24 cellular contexts compared by ENCODE assay signal in genomic region chr2:74671479-74671878, GRCh38. TPM values are rescaled to one million over a fixed set of nuclear protein-coding genes. Genes with fewer than 3 reads are reported as not detected.
DNase-seq lines count a peak whose midpoint lies in the region; ATAC-seq and TF ChIP-seq lines count a peak whose summit lies in the region.
"Had no signal": no experiment of that assay in that cellular context is flagged by ENCODE, and none has a peak within 500 bp of the region (broad histone marks: within the 10 kb centered on the region; RNA-seq: fewer than 3 reads in every experiment).

No MANE protein-coding gene starts in this region.

- no peaks in the 10 kb centered on the region for H4K20me1 ChIP-seq in osteoblast (ENCODE audit: insufficient read depth, low read length)

- TF ChIP-seq CTCF in epithelial cell of esophagus (IDR thresholded peaks at IDR 0.05; ENCODE audit: insufficient read depth, low read depth, low read length, missing control alignments) (no peak), osteoblast (IDR thresholded peaks at IDR 0.05; ENCODE audit: extremely low read depth, low read depth, low read length) (no peak), psoas muscle (IDR thresholded peaks at IDR 0.05) (no peak)

- H3K36me3 ChIP-seq in osteoblast (ENCODE audit: insufficient read depth, low read length) (peaks cover 10% of the 10 kb centered on the region), psoas muscle (ENCODE audit: insufficient read depth in 1 of 2, low read depth in 1 of 2) (peaks cover 0 to 17% of the 10 kb centered on the region in 2 donors)
- H3K36me3 ChIP-seq: colonic mucosa had no signal

- H3K4me2 ChIP-seq in osteoblast (ENCODE audit: insufficient read depth, low read length) = no peak overlapping the region

- no peak overlapping the region for H2AFZ ChIP-seq in osteoblast (ENCODE audit: low read length)

- no peak overlapping the region for H3K27ac ChIP-seq in osteoblast (ENCODE audit: low read depth, low read length)
- no peak overlapping the region for H3K27ac ChIP-seq in psoas muscle
- H3K27ac ChIP-seq: colonic mucosa, HL-60, skin epidermis had no signal

- H3K4me3 ChIP-seq in epithelial cell of esophagus (ENCODE audit: low read length) (no peak overlapping the region), osteoblast (ENCODE audit: insufficient read depth, low read length) (no peak overlapping the region), psoas muscle (no peak overlapping the region)
- H3K4me3 ChIP-seq: colonic mucosa, mucosa of descending colon, skin epidermis had no signal

- H3K27me3 ChIP-seq in osteoblast (ENCODE audit: insufficient read depth, low read length) (no peaks in the 10 kb centered on the region), psoas muscle (ENCODE audit: insufficient read depth in 3 of 3, low read length in 2 of 3) (no peaks in the 10 kb centered on the region)
- H3K27me3 ChIP-seq: colonic mucosa had no signal

- DNase-seq in GM03348 (ENCODE audit: low spot score) = peak; percentile 52
- peak; percentile 67 for DNase-seq in RPMI7951 (ENCODE audit: low read depth)
- DNase-seq in epithelial cell of esophagus (ENCODE audit: low read depth) = peak; percentile 74
- peak; percentile 69 for DNase-seq in osteoblast (ENCODE audit: insufficient read length, low spot score, missing footprints)
- DNase-seq in hypothalamus (lab: John Stamatoyannopoulos, UW) = no peak
- no peak for DNase-seq in psoas muscle
- DNase-seq: activated CD4-positive, alpha-beta T cell treated with anti-CD3 and anti-CD28 coated beads for 1 hour; activated CD8-positive, alpha-beta memory T cell treated with anti-CD3 and anti-CD28 coated beads, Interleukin-2, amount 10 ng/mL, durations not matched to agents 7 days and 5 days; amygdala; C1 segment of cervical spinal cord; colonic mucosa; DMS153; hippocampal formation; KBM-7; left colon; mucosa of descending colon; NCI-H1092 treated with DMSO at 0.1 percent for 48 hours; NK-92 treated with Interleukin-12 subunit alpha and Interleukin-12 subunit beta, amount 100 ng/mL, for 24 hours; Right ventricle myocardium superior; stimulated activated CD4-positive, alpha-beta T cell treated with anti-CD3 and anti-CD28 coated beads, Interleukin-4, amount 100 ng/mL, for 24 hours had no signal

- no peaks in the 10 kb centered on the region for H3K9me3 ChIP-seq in osteoblast (ENCODE audit: low read depth, low read length)
- no peaks in the 10 kb centered on the region for H3K9me3 ChIP-seq in psoas muscle
- H3K9me3 ChIP-seq: colonic mucosa, mucosa of descending colon had no signal

- intact Hi-C loops in psoas muscle (cut with DNase I) = no loop called here

- ATAC-seq in HG02973 (IDR thresholded peaks at IDR 0.05; ENCODE audit: unreplicated experiment) (no peak), HG03097 (IDR thresholded peaks at IDR 0.05; ENCODE audit: low FRiP score, unreplicated experiment) (no peak), psoas muscle (no peak)
- ATAC-seq: activated CD8-positive, alpha-beta memory T cell treated with anti-CD3 and anti-CD28 coated beads, Interleukin-2, amount 10 ng/mL, durations not matched to agents 7 days and 5 days; left colon; mucosa of descending colon had no signal

- H3K4me1 ChIP-seq in osteoblast (ENCODE audit: insufficient read depth, low read length) = peaks cover 3% of the 10 kb centered on the region
- H3K4me1 ChIP-seq in psoas muscle = no peaks in the 10 kb centered on the region
- H3K4me1 ChIP-seq: colonic mucosa had no signal

- H3K79me2 ChIP-seq in osteoblast (ENCODE audit: insufficient read depth, low read length) = no peaks in the 10 kb centered on the region

RNA-seq across cellular contexts. Expression of gene SEMA4F, which starts 17.4 kb away (rescaled TPM):
- 6.4 and 7.1 TPM in 2 replicates for total RNA-seq in RPMI7951 (2014; rRNA removed; shearing (Covaris generic))
- total RNA-seq in osteoblast = 7.2 and 7.7 TPM in 2 replicates
- 1 to 10 TPM; 2.0 to 5.7 (median 2.5) TPM for total RNA-seq in psoas muscle
- polyA plus RNA-seq in psoas muscle = 1 to 10 TPM in 1 of 3 donors, under 1 TPM in 2; 0.59 to 1.5 (median 0.72) TPM

RNA-seq across cellular contexts. Expression of gene M1AP, which starts 23.3 kb away (rescaled TPM):
- total RNA-seq in RPMI7951 (2014; rRNA removed; shearing (Covaris generic)) = 0.36 TPM in 1 of 2 replicates, not detected in the other
- total RNA-seq in osteoblast = under 0.01 and 0.29 TPM in 2 replicates
- under 1 TPM in 1 of 4 donors, not detected in 3; 0.21 TPM for total RNA-seq in psoas muscle
- polyA plus RNA-seq in psoas muscle = under 1 TPM in 1 of 3 donors, not detected in 2; 0.01 TPM
- total RNA-seq: activated CD8-positive, alpha-beta memory T cell treated with anti-CD3 and anti-CD28 coated beads, Interleukin-2, amount 10 ng/mL, durations not matched to agents 7 days and 5 days; Right ventricle myocardium superior had no signal

Comparison
In these comparisons a context has a peak if more than half of its experiments do, and no peak if none do; other contexts are left out.
1. DNase-seq: peak in GM03348 (single experiment), RPMI7951 (single experiment), epithelial cell of esophagus (single experiment) and osteoblast (single experiment); none in hypothalamus (0 of 51) and psoas muscle (0 of 2).